Comparison of ENCODE assay signal across 9 cellular contexts in genomic region chrX:103685396-103685795, GRCh38. TPM values are rescaled to one million over a fixed set of nuclear protein-coding genes. Genes with fewer than 3 reads are reported as not detected.
DNase-seq lines count a peak whose midpoint lies in the region; ATAC-seq, FAIRE-seq and TF ChIP-seq lines count a peak whose summit lies in the region.
"Had no signal": no experiment of that assay in that cellular context is flagged by ENCODE, and none has a peak within 500 bp of the region (broad histone marks: within the 10 kb centered on the region; RNA-seq: fewer than 3 reads in every experiment).

No MANE protein-coding gene starts in this region.

- no peak overlapping the region for H2AFZ ChIP-seq in GM23338

- H3K4me3 ChIP-seq in A549 (peak overlapping the region; percentile 99), GM23338 (peak overlapping the region; percentile 60), left lung (peak overlapping the region; percentile 34 to 53)

- H3K27me3 ChIP-seq in GM23338 (ENCODE audit: insufficient read depth) (no peaks in the 10 kb centered on the region), left lung (peaks cover 0 to 3% of the 10 kb centered on the region in 2 donors)

- no peak for TF ChIP-seq EP300 in A549 (IDR thresholded peaks at IDR 0.05)

- no peaks in the 10 kb centered on the region for H3K27me3 Mint-ChIP-seq in GM23338 (ENCODE audit: insufficient read depth, low read depth, poor library complexity)
- H3K27me3 Mint-ChIP-seq in activated T-helper 1 cell treated with anti-CD3 and anti-CD28 coated beads, Interleukin-12 subunit alpha, Interleukin-12 subunit beta, Interleukin-2, Interleukin-4 antibody, amounts not matched to agents 30 ng/mL and 10 ng/mL and 1 ng/mL, durations not matched to agents 14 hours and 24 hours and 36 hours (ENCODE audit: insufficient read depth), result no peaks in the 10 kb centered on the region

- H3K27ac ChIP-seq in A549, result peak overlapping the region; percentile 89 to 95
- H3K27ac ChIP-seq in GM23338 (ENCODE audit: low read depth), result 0 out of 2 replicates have a peak overlapping the region, but pooled peaks have one; percentile 16
- H3K27ac ChIP-seq in left lung, result peak overlapping the region in 1 of 2 donors; percentile 96

- H3K4me1 ChIP-seq in A549 (peaks cover 32% of the 10 kb centered on the region), GM23338 (ENCODE audit: insufficient read depth) (no peaks in the 10 kb centered on the region; the same call in 1 of the 2 replicates), left lung (peaks cover 0 to 9% of the 10 kb centered on the region in 2 donors)

- no peak for TF ChIP-seq CTCF in A549 (IDR thresholded peaks at IDR 0.05)
- no peak for TF ChIP-seq CTCF in GM23338 (conservative IDR thresholded peaks at IDR 0.05; ENCODE audit: low read depth in 2 of 2)
- no peak for TF ChIP-seq CTCF in left lung (IDR thresholded peaks at IDR 0.05)
- no peak for TF ChIP-seq CTCF in omental fat pad (IDR thresholded peaks at IDR 0.05)

- H3K36me3 Mint-ChIP-seq in GM23338 (ENCODE audit: low read depth), result peaks cover 43% of the 10 kb centered on the region; the same call in 2 of the 3 replicates
- peaks cover 14% of the 10 kb centered on the region for H3K36me3 Mint-ChIP-seq in activated T-helper 1 cell treated with anti-CD3 and anti-CD28 coated beads, Interleukin-12 subunit alpha, Interleukin-12 subunit beta, Interleukin-2, Interleukin-4 antibody, amounts not matched to agents 30 ng/mL and 10 ng/mL and 1 ng/mL, durations not matched to agents 14 hours and 24 hours and 36 hours (ENCODE audit: low read depth)

- peak overlapping the region; percentile 97; the same call in 1 of the 2 replicates for H3K27ac Mint-ChIP-seq in GM23338
- H3K27ac Mint-ChIP-seq in activated T-helper 1 cell treated with anti-CD3 and anti-CD28 coated beads, Interleukin-12 subunit alpha, Interleukin-12 subunit beta, Interleukin-2, Interleukin-4 antibody, amounts not matched to agents 30 ng/mL and 10 ng/mL and 1 ng/mL, durations not matched to agents 14 hours and 24 hours and 36 hours, result peak overlapping the region; percentile 90

- DNase-seq in A549 (ENCODE audit: low read depth in 1 of 2, low spot score in 1 of 2), result peak; percentile 12 to 15
- DNase-seq in GM23338 (ENCODE audit: low spot score), result no peak
- no peak for DNase-seq in activated T-helper 1 cell treated with anti-CD3 and anti-CD28 coated beads, Interleukin-12 subunit alpha, Interleukin-12 subunit beta, Interleukin-2, Interleukin-4 antibody, amounts not matched to agents 30 ng/mL and 10 ng/mL and 1 ng/mL, durations not matched to agents 14 hours and 24 hours and 36 hours (ENCODE audit: low spot score)
- DNase-seq in left lung, result no peak
- DNase-seq in omental fat pad (ENCODE audit: low spot score), result no peak
- no peak for DNase-seq in NCI-H526 (lab: John Stamatoyannopoulos, UW)
- no peak for DNase-seq in NCI-H2107 (lab: John Stamatoyannopoulos, UW)
- no peak for DNase-seq in stimulated activated CD4-positive, alpha-beta T cell treated with anti-CD3 and anti-CD28 coated beads, Interleukin-12 subunit alpha, Interleukin-12 subunit beta, amount 100 ng/mL, for 4 hours

- ATAC-seq in A549, result no peak
- no peak for ATAC-seq in GM23338
- ATAC-seq in left lung, result no peak
- ATAC-seq in omental fat pad (ENCODE audit: low FRiP score), result no peak

- POLR2A ChIA-PET in A549 (lab: Yijun Ruan, JAX), result interaction anchor here (0.6 to 3.1 kb wide), 6 partner anchors 9 to 476 kb away, joined by 3 to 23 read pairs (median 6); no protein-coding TSS in a partner anchor

- H3K9me3 ChIP-seq in A549, result no peaks in the 10 kb centered on the region
- H3K9me3 ChIP-seq in left lung, result no peaks in the 10 kb centered on the region

- H3K9me3 Mint-ChIP-seq in GM23338, result no peaks in the 10 kb centered on the region
- no peaks in the 10 kb centered on the region for H3K9me3 Mint-ChIP-seq in activated T-helper 1 cell treated with anti-CD3 and anti-CD28 coated beads, Interleukin-12 subunit alpha, Interleukin-12 subunit beta, Interleukin-2, Interleukin-4 antibody, amounts not matched to agents 30 ng/mL and 10 ng/mL and 1 ng/mL, durations not matched to agents 14 hours and 24 hours and 36 hours

- no peaks in the 10 kb centered on the region for H3K9me2 ChIP-seq in GM23338 (ENCODE audit: insufficient read depth)

- H3K36me3 ChIP-seq in GM23338 (ENCODE audit: insufficient read depth) (peaks cover 34% of the 10 kb centered on the region; the same call in 1 of the 2 replicates), left lung (peaks cover 0 to 36% of the 10 kb centered on the region in 2 donors)

- peaks cover 12% of the 10 kb centered on the region; the same call in 1 of the 2 replicates for H3F3A ChIP-seq in GM23338 (replicated peaks; ENCODE audit: low read depth)

- H4K20me1 ChIP-seq in GM23338 (replicated peaks; ENCODE audit: insufficient read depth), result no peaks in the 10 kb centered on the region

- H3K4me1 Mint-ChIP-seq in GM23338, result no peaks in the 10 kb centered on the region; the same call in 2 of the 3 replicates
- H3K4me1 Mint-ChIP-seq in activated T-helper 1 cell treated with anti-CD3 and anti-CD28 coated beads, Interleukin-12 subunit alpha, Interleukin-12 subunit beta, Interleukin-2, Interleukin-4 antibody, amounts not matched to agents 30 ng/mL and 10 ng/mL and 1 ng/mL, durations not matched to agents 14 hours and 24 hours and 36 hours (ENCODE audit: low read depth), result peaks cover 11% of the 10 kb centered on the region

- CTCF ChIA-PET in A549 (lab: Yijun Ruan, JAX), result interaction anchor here (3.5 kb wide), 1 partner anchor 55 kb away, joined by 19 read pairs; no protein-coding TSS in a partner anchor

- H3K4me2 ChIP-seq in A549 (peak overlapping the region; percentile 74), GM23338 (peak overlapping the region; percentile 60)

- intact Hi-C loops in activated T-helper 1 cell treated with anti-CD3 and anti-CD28 coated beads, Interleukin-12 subunit alpha, Interleukin-12 subunit beta, Interleukin-2, Interleukin-4 antibody, amounts not matched to agents 30 ng/mL and 10 ng/mL and 1 ng/mL, durations not matched to agents 14 hours and 24 hours and 36 hours (cut with micrococcal nuclease), result no loop called here
- intact Hi-C loops in left lung (cut with DNase I), result loop anchor here in 1 of 2 donors (10.0 kb wide), 1 partner anchor 151 kb away; no protein-coding TSS in a partner anchor

- no peak for TF ChIP-seq RAD21 in A549 (conservative IDR thresholded peaks at IDR 0.05 in 1 of 2, IDR thresholded peaks at IDR 0.05 in 1 of 2)

- peaks cover 28% of the 10 kb centered on the region for H3K79me2 ChIP-seq in GM23338 (replicated peaks; ENCODE audit: insufficient read depth)

- WGBS in A549 (ENCODE audit: missing lambda C conversion rate), result 1% methylated on average over 5 of the region's 5 CpGs

- H3K4me3 Mint-ChIP-seq in GM23338, result no peak overlapping the region; the same call in 2 of the 3 replicates
- H3K4me3 Mint-ChIP-seq in activated T-helper 1 cell treated with anti-CD3 and anti-CD28 coated beads, Interleukin-12 subunit alpha, Interleukin-12 subunit beta, Interleukin-2, Interleukin-4 antibody, amounts not matched to agents 30 ng/mL and 10 ng/mL and 1 ng/mL, durations not matched to agents 14 hours and 24 hours and 36 hours, result peak overlapping the region; percentile 90

- no peak for TF ChIP-seq POLR2A in A549 (IDR thresholded peaks at IDR 0.05; ENCODE audit: low read length)

- FAIRE-seq in A549 (lab: Jason Lieb, UNC), result no peak

TF ChIP-seq in GM23338, 12 proteins besides CTCF, POLR2A, EP300 and RAD21 (continues in another document):
- TF ChIP-seq EZH2phosphoT487 (IDR thresholded peaks at IDR 0.05; ENCODE audit: unreplicated experiment), result no peak
- no peak for TF ChIP-seq ZNF114 (CRISPR knock-in tag; IDR thresholded peaks at IDR 0.05)
- no peak for TF ChIP-seq EZH2 (IDR thresholded peaks at IDR 0.05; ENCODE audit: low read depth, unreplicated experiment)
- TF ChIP-seq POLR2AphosphoS5 (IDR thresholded peaks at IDR 0.05; ENCODE audit: low read depth), result no peak

RNA-seq across cellular contexts. Expression of gene MORF4L2, which starts 1.1 kb away (rescaled TPM):
- 572 and 582 TPM in 2 replicates for polyA plus RNA-seq in A549 (2011; rRNA removed)
- polyA plus RNA-seq in A549 (2012; cell fraction: cytosol; rRNA removed), result 203 and 213 TPM in 2 replicates
- polyA plus RNA-seq in A549 (2012; cell fraction: nucleus; rRNA removed), result 126 and 251 TPM in 2 replicates
- polyA plus RNA-seq in A549 (2017; fragmentation: RNase III; extraction: RNeasy Plus Mini Kit Qiagen cat#74134 plus additional on column Dnase treatment), result 482 to 521 TPM (median 493 TPM) in 3 replicates
- 155 and 169 TPM in 2 replicates for polyA minus RNA-seq in A549 (2011; rRNA and poly(A)+ RNA removed)
- total RNA-seq in GM23338 (2014; rRNA removed; shearing (Covaris generic)), result 269 and 311 TPM in 2 replicates
- 297 and 315 TPM in 2 replicates for polyA plus RNA-seq in GM23338 (2016; fragmentation: Nextera tagmentation; extraction: Ambion mirVana)
- total RNA-seq in activated T-helper 1 cell treated with anti-CD3 and anti-CD28 coated beads, Interleukin-12 subunit alpha, Interleukin-12 subunit beta, Interleukin-2, Interleukin-4 antibody, amounts not matched to agents 30 ng/mL and 10 ng/mL and 1 ng/mL, durations not matched to agents 14 hours and 24 hours and 36 hours, result 225 and 229 TPM in 2 replicates
- total RNA-seq in left lung, result 100 to 1,000 TPM; 284 to 312 TPM
- 100 to 1,000 TPM; 173 to 373 (median 272) TPM for total RNA-seq in omental fat pad

RNA-seq across cellular contexts. Expression of gene TMEM31, which starts 25.3 kb away (rescaled TPM):
- polyA plus RNA-seq in A549 (2011; rRNA removed) (0.10 and 0.19 TPM in 2 replicates), A549 (2017; fragmentation: RNase III; extraction: RNeasy Plus Mini Kit Qiagen cat#74134 plus additional on column Dnase treatment) (not detected in 3 replicates), GM23338 (2016; fragmentation: Nextera tagmentation; extraction: Ambion mirVana) (0.60 and 0.85 TPM in 2 replicates)
- polyA plus RNA-seq in A549 (2012; cell fraction: cytosol; rRNA removed), result 0.06 TPM in 1 of 2 replicates, not detected in the other
- polyA plus RNA-seq in A549 (2012; cell fraction: nucleus; rRNA removed), result not detected in 2 replicates
- polyA minus RNA-seq in A549 (2011; rRNA and poly(A)+ RNA removed), result not detected in 2 replicates
- total RNA-seq in GM23338 (2014; rRNA removed; shearing (Covaris generic)), result not detected in 2 replicates
- total RNA-seq in activated T-helper 1 cell treated with anti-CD3 and anti-CD28 coated beads, Interleukin-12 subunit alpha, Interleukin-12 subunit beta, Interleukin-2, Interleukin-4 antibody, amounts not matched to agents 30 ng/mL and 10 ng/mL and 1 ng/mL, durations not matched to agents 14 hours and 24 hours and 36 hours, result not detected in 2 replicates
- total RNA-seq in left lung (not detected), omental fat pad (not detected)
- polyA plus RNA-seq: adipose tissue had no signal

RNA-seq across cellular contexts. Expression of gene TCEAL1, which starts 56.6 kb away (rescaled TPM):
- polyA plus RNA-seq in A549 (2011; rRNA removed) (29.7 and 40.7 TPM in 2 replicates), A549 (2017; fragmentation: RNase III; extraction: RNeasy Plus Mini Kit Qiagen cat#74134 plus additional on column Dnase treatment) (35.1 to 42.1 TPM (median 40.5 TPM) in 3 replicates), GM23338 (2016; fragmentation: Nextera tagmentation; extraction: Ambion mirVana) (8.8 and 11.0 TPM in 2 replicates)
- 18.1 and 18.9 TPM in 2 replicates for polyA plus RNA-seq in A549 (2012; cell fraction: cytosol; rRNA removed)
- 11.1 and 16.2 TPM in 2 replicates for polyA plus RNA-seq in A549 (2012; cell fraction: nucleus; rRNA removed)
- 2.9 and 3.1 TPM in 2 replicates for polyA minus RNA-seq in A549 (2011; rRNA and poly(A)+ RNA removed)
- 5.8 and 10.9 TPM in 2 replicates for total RNA-seq in GM23338 (2014; rRNA removed; shearing (Covaris generic))
- total RNA-seq in activated T-helper 1 cell treated with anti-CD3 and anti-CD28 coated beads, Interleukin-12 subunit alpha, Interleukin-12 subunit beta, Interleukin-2, Interleukin-4 antibody, amounts not matched to agents 30 ng/mL and 10 ng/mL and 1 ng/mL, durations not matched to agents 14 hours and 24 hours and 36 hours, result 2.6 and 3.5 TPM in 2 replicates
- total RNA-seq in left lung (10 to 100 TPM; 27.3 to 29.5 TPM), omental fat pad (10 to 100 TPM; 32.8 to 70.3 (median 51.7) TPM)

Comparison
In these comparisons a context has a peak if more than half of its experiments do, and no peak if none do; other contexts are left out.
1. DNase-seq: peak in A549 (2 of 2); none in GM23338 (single experiment), activated T-helper 1 cell treated with anti-CD3 and anti-CD28 coated beads, Interleukin-12 subunit alpha, Interleukin-12 subunit beta, Interleukin-2, Interleukin-4 antibody, amounts not matched to agents 30 ng/mL and 10 ng/mL and 1 ng/mL, durations not matched to agents 14 hours and 24 hours and 36 hours (single experiment), left lung (0 of 2), omental fat pad (single experiment), NCI-H526 (0 of 2), NCI-H2107 (single experiment) and stimulated activated CD4-positive, alpha-beta T cell treated with anti-CD3 and anti-CD28 coated beads, Interleukin-12 subunit alpha, Interleukin-12 subunit beta, amount 100 ng/mL, for 4 hours (single experiment).
2. H3K4me3 ChIP-seq: peak in every context shown above with its lines; median percentile 99 in A549; 60 in GM23338; 44 in left lung.